23 cellular contexts compared by ENCODE assay signal in the genomic region with DNA sequence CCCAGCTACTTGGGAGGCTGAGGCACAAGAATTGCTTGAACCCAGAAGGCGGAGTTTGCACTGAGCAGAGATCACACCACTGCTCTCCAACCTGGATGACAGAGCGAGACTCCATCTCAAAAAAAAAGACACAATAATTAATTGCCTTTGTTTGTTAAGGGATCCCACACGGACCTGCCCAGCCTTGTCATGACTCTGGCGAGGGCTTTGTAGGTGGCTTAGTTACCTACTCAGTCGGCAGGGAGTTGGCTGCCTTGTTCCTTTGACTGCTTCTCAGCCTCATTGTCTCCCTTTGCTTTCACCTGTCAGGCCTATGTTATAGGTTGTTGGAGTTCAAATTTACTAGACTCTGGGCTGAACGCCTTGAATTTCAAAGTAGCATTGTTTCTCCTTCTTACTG.
"Had no signal": no experiment of that assay in that cellular context is flagged by ENCODE, and none has a peak within 500 bp of the region (broad histone marks: within the 10 kb centered on the region; RNA-seq: fewer than 3 reads in every experiment).

No MANE protein-coding gene starts in this region.

- H3K27ac ChIP-seq: neural progenitor cell, ovary, parathyroid adenoma, psoas muscle, right lobe of liver, sigmoid colon, stomach, thoracic aorta, thyroid gland, transverse colon, upper lobe of right lung, uterus had no signal

- H3K4me1 ChIP-seq: neural progenitor cell, psoas muscle, right lobe of liver, upper lobe of right lung, uterus had no signal

- DNase-seq: natural killer cell; occipital lobe; ovary; psoas muscle; right cardiac atrium; right lobe of liver; sigmoid colon; small intestine; stimulated activated CD4-positive, alpha-beta T cell treated with anti-CD3 and anti-CD28 coated beads, Interleukin-15, amount 100 ng/mL, for 24 hours; stimulated activated CD4-positive, alpha-beta T cell treated with anti-CD3 and anti-CD28 coated beads, Interleukin-2, amount 100 ng/mL, for 24 hours; stimulated activated CD4-positive, alpha-beta T cell treated with anti-CD3 and anti-CD28 coated beads, Interleukin-2, amount 100 ng/mL, for 48 hours; stimulated activated CD4-positive, alpha-beta T cell treated with anti-CD3 and anti-CD28 coated beads, Interleukin-4, amount 100 ng/mL, for 24 hours; stimulated activated naive B cell treated with anti-CD40 and anti-IgM and Interleukin-4, amounts not matched to agents 10 μg/mL and 1 μg/mL and 100 μg/mL, for 72 hours; stimulated activated naive CD4-positive, alpha-beta T cell treated with Interleukin-2 at 50 U/mL for 16 hours; stomach; thyroid gland; transverse colon; upper lobe of right lung; uterus had no signal

- H3K9me3 ChIP-seq: ovary, psoas muscle, right lobe of liver, sigmoid colon, stomach, thoracic aorta, thyroid gland, transverse colon, upper lobe of right lung, uterus had no signal

- ATAC-seq: natural killer cell; psoas muscle; right cardiac atrium; right lobe of liver; stimulated activated effector memory CD8-positive, alpha-beta T cell treated with anti-CD3 and anti-CD28 coated beads, Interleukin-12 subunit alpha, Interleukin-12 subunit beta, amount 100 ng/mL, for 72 hours; stimulated activated naive B cell treated with anti-CD40 and anti-IgM and Interleukin-4, amounts not matched to agents 10 μg/mL and 1 μg/mL and 100 μg/mL, for 72 hours; upper lobe of right lung had no signal

- H3K4me3 ChIP-seq: neural progenitor cell, ovary, psoas muscle, right lobe of liver, sigmoid colon, stomach, thoracic aorta, thyroid gland, transverse colon, upper lobe of right lung, uterus had no signal

- H3K27me3 ChIP-seq: neural progenitor cell, ovary, right lobe of liver, sigmoid colon, stomach, thyroid gland, transverse colon, upper lobe of right lung, uterus had no signal

- H3K36me3 ChIP-seq: thoracic aorta, uterus had no signal
